13 cellular contexts compared by ENCODE assay signal in genomic region chr3:16419640-16420039, GRCh38.
DNase-seq lines count a peak whose midpoint lies in the region; ATAC-seq and TF ChIP-seq lines count a peak whose summit lies in the region.
"Had no signal": no experiment of that assay in that cellular context is flagged by ENCODE, and none has a peak within 500 bp of the region (broad histone marks: within the 10 kb centered on the region; RNA-seq: fewer than 3 reads in every experiment).

No MANE protein-coding gene starts in this region.

- no peak overlapping the region for H3K4me3 Mint-ChIP-seq in activated naive CD8-positive, alpha-beta T cell treated with anti-CD3 and anti-CD28 coated beads, Interleukin-2, amount 50 U/mL, for 24 hours
- H3K4me3 Mint-ChIP-seq: activated CD4-positive, alpha-beta T cell treated with anti-CD3 and anti-CD28 coated beads for 36 hours; naive B cell had no signal

- peaks cover 99% of the 10 kb centered on the region for H3K79me2 ChIP-seq in SU-DHL-6 (ENCODE audit: insufficient read depth, low read length)

- H3K36me3 Mint-ChIP-seq in activated naive CD8-positive, alpha-beta T cell treated with anti-CD3 and anti-CD28 coated beads, Interleukin-2, amount 50 U/mL, for 24 hours (ENCODE audit: low read depth) = peaks cover 27% of the 10 kb centered on the region

- 40 to 41% methylated on average over 3 of the region's 3 CpGs for WGBS in heart right ventricle, 2 donors
- 34 to 52% (median 46%) methylated on average over 3 of the region's 3 CpGs for WGBS in spleen, 5 donors

- no peak overlapping the region for H3K9ac ChIP-seq in SU-DHL-6 (ENCODE audit: low read length)

- TF ChIP-seq POLR2A in spleen (IDR thresholded peaks at IDR 0.05) = no peak

- ATAC-seq in heart right ventricle = peak in 6 of 8 donors; percentile 17 to 55 (median 38)
- no peak for ATAC-seq in HG02763 (IDR thresholded peaks at IDR 0.05; ENCODE audit: unreplicated experiment)
- no peak for ATAC-seq in activated naive CD8-positive, alpha-beta T cell treated with anti-CD3 and anti-CD28 coated beads, Interleukin-2, amount 50 U/mL, for 24 hours
- ATAC-seq: activated CD4-positive, alpha-beta T cell treated with anti-CD3 and anti-CD28 coated beads for 36 hours; upper lobe of right lung had no signal

- H3K27me3 ChIP-seq in SU-DHL-6 (ENCODE audit: low read length) (no peaks in the 10 kb centered on the region), heart right ventricle (no peaks in the 10 kb centered on the region), spleen (replicated peaks in 1 of 7) (no peaks in the 10 kb centered on the region)
- H3K27me3 ChIP-seq: upper lobe of right lung had no signal

- DNase-seq in SIG-M5 treated with dmso at 0.1 percent for 504 hours (lab: John Stamatoyannopoulos, UW; ENCODE audit: unreplicated experiment) (peak; percentile 20), SIG-M5 (lab: John Stamatoyannopoulos, UW) (no peak), heart right ventricle (no peak), spleen (no peak)
- no peak for DNase-seq in activated naive CD8-positive, alpha-beta T cell treated with anti-CD3 and anti-CD28 coated beads, Interleukin-2, amount 50 U/mL, for 24 hours
- DNase-seq in effector CD8-positive, alpha-beta T cell (lab: John Stamatoyannopoulos, UW) = no peak
- DNase-seq: 8988T; activated CD4-positive, alpha-beta T cell treated with anti-CD3 and anti-CD28 coated beads for 36 hours; naive B cell; NCI-H1694; upper lobe of right lung had no signal

- no peak overlapping the region for H3K4me2 ChIP-seq in SU-DHL-6 (ENCODE audit: low read depth, low read length, poor library complexity, severe bottlenecking)

- peaks cover 34% of the 10 kb centered on the region; the same call in 1 of the 2 replicates for H3F3A ChIP-seq in SU-DHL-6 (ENCODE audit: insufficient read depth)

- no peak overlapping the region for H3K27ac Mint-ChIP-seq in activated naive CD8-positive, alpha-beta T cell treated with anti-CD3 and anti-CD28 coated beads, Interleukin-2, amount 50 U/mL, for 24 hours
- H3K27ac Mint-ChIP-seq: activated CD4-positive, alpha-beta T cell treated with anti-CD3 and anti-CD28 coated beads for 36 hours had no signal

- no peak overlapping the region for H2AFZ ChIP-seq in SU-DHL-6 (ENCODE audit: low read depth, low read length, severe bottlenecking)

- no peaks in the 10 kb centered on the region for H3K27me3 Mint-ChIP-seq in activated naive CD8-positive, alpha-beta T cell treated with anti-CD3 and anti-CD28 coated beads, Interleukin-2, amount 50 U/mL, for 24 hours
- H3K27me3 Mint-ChIP-seq: activated CD4-positive, alpha-beta T cell treated with anti-CD3 and anti-CD28 coated beads for 36 hours; naive B cell had no signal

- H3K4me1 ChIP-seq in heart right ventricle (peaks cover 2 to 63% (median 43%) of the 10 kb centered on the region in 9 donors), spleen (peaks cover 0 to 46% (median 17%) of the 10 kb centered on the region in 6 donors)

- H3K36me3 ChIP-seq in SU-DHL-6 (ENCODE audit: low read length) = peaks cover 29% of the 10 kb centered on the region
- H3K36me3 ChIP-seq in heart right ventricle = no peaks in the 10 kb centered on the region
- H3K36me3 ChIP-seq in spleen = no peaks in the 10 kb centered on the region
- H3K36me3 ChIP-seq: upper lobe of right lung had no signal

- no peaks in the 10 kb centered on the region for H3K9me3 ChIP-seq in SU-DHL-6 (ENCODE audit: insufficient read depth, low read length)
- no peaks in the 10 kb centered on the region for H3K9me3 ChIP-seq in heart right ventricle
- no peaks in the 10 kb centered on the region for H3K9me3 ChIP-seq in spleen
- H3K9me3 ChIP-seq: upper lobe of right lung had no signal

- H3K27ac ChIP-seq in SU-DHL-6 (ENCODE audit: low read depth, low read length) = peak overlapping the region; percentile 43
- peak overlapping the region in 6 of 10 donors; percentile 41 to 74 (median 52) for H3K27ac ChIP-seq in heart right ventricle
- peak overlapping the region in 7 of 8 donors; percentile 20 to 67 (median 56) for H3K27ac ChIP-seq in spleen

- peaks cover 31% of the 10 kb centered on the region for H3K4me1 Mint-ChIP-seq in activated naive CD8-positive, alpha-beta T cell treated with anti-CD3 and anti-CD28 coated beads, Interleukin-2, amount 50 U/mL, for 24 hours

- intact Hi-C loops in heart right ventricle (cut with DNase I) (no loop called here), spleen (cut with DNase I; ENCODE audit: low total_unique reads) (no loop called here)

- H3K9me3 Mint-ChIP-seq in activated naive CD8-positive, alpha-beta T cell treated with anti-CD3 and anti-CD28 coated beads, Interleukin-2, amount 50 U/mL, for 24 hours = no peaks in the 10 kb centered on the region
- H3K9me3 Mint-ChIP-seq: naive B cell had no signal

- H3K9me2 ChIP-seq in SU-DHL-6 (replicated peaks; ENCODE audit: insufficient read depth, low read length) = no peaks in the 10 kb centered on the region

- H3K4me3 ChIP-seq in SU-DHL-6 (ENCODE audit: insufficient read depth, low read length, poor library complexity, severe bottlenecking) (no peak overlapping the region), heart right ventricle (no peak overlapping the region), spleen (no peak overlapping the region)
- H3K4me3 ChIP-seq: upper lobe of right lung had no signal

- TF ChIP-seq CTCF in SU-DHL-6 (IDR thresholded peaks at IDR 0.05; ENCODE audit: insufficient read depth, low read length, poor library complexity, severe bottlenecking) (no peak), heart right ventricle (IDR thresholded peaks at IDR 0.05) (no peak), spleen (IDR thresholded peaks at IDR 0.05 in 8 of 11, conservative IDR thresholded peaks at IDR 0.05 in 3 of 11) (no peak)

- H4K20me1 ChIP-seq in SU-DHL-6 (ENCODE audit: low read depth, low read length) = no peaks in the 10 kb centered on the region

Comparison
In these comparisons a context has a peak if more than half of its experiments do, and no peak if none do; other contexts are left out.
1. ATAC-seq: peak in heart right ventricle (6 of 8); none in HG02763 (single experiment) and activated naive CD8-positive, alpha-beta T cell treated with anti-CD3 and anti-CD28 coated beads, Interleukin-2, amount 50 U/mL, for 24 hours (single experiment).
2. Peak in every context shown above with its lines, with median percentiles within 50 percentile points of each other: H3K27ac ChIP-seq.